ENCODE assay signal across 23 cellular contexts in the genomic region with DNA sequence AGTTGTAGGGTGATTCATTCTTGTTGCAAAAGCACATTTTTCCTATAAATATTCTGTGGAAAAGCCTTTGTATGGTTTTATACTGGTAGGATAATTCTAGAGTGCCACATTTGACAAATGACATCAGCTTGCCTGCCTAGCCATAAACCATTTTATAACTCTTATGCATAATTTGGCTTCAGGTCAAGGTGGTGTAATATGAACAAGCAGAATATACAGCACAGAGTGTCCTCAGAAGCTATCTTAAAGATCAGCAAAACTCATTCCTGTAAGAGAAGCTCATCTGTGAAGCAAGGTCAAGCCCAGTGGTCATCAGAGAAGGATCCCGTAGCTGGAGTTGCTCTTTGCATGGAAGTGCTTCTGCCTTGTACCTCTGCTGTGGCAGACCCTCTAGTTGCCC. TPM values are rescaled to one million over a fixed set of nuclear protein-coding genes. Genes with fewer than 3 reads are reported as not detected.
DNase-seq lines count a peak whose midpoint lies in the region; ATAC-seq and TF ChIP-seq lines count a peak whose summit lies in the region.
"Had no signal": no experiment of that assay in that cellular context is flagged by ENCODE, and none has a peak within 500 bp of the region (broad histone marks: within the 10 kb centered on the region; RNA-seq: fewer than 3 reads in every experiment).

No MANE protein-coding gene starts in this region.

- H2AFZ ChIP-seq in IMR-90 (replicated peaks; ENCODE audit: low read length, poor library complexity) = no peak overlapping the region

- no peak for TF ChIP-seq POLR2A in IMR-90 (IDR thresholded peaks at IDR 0.05; ENCODE audit: low read depth, low read length)

- H3K4ac ChIP-seq in IMR-90 (ENCODE audit: low read depth, low read length) = no peak overlapping the region

- H3K9me3 ChIP-seq in IMR-90 (ENCODE audit: control insufficient read depth, insufficient read depth, low read length) = no peaks in the 10 kb centered on the region
- H3K9me3 ChIP-seq in mucosa of rectum (ENCODE audit: control insufficient read depth in 2 of 2, low read length in 2 of 2) = no peaks in the 10 kb centered on the region
- H3K9me3 ChIP-seq in effector memory CD4-positive, alpha-beta T cell (ENCODE audit: control insufficient read depth, low read length) = no peaks in the 10 kb centered on the region
- H3K9me3 ChIP-seq: body of pancreas, heart right ventricle, testis had no signal

- no peak overlapping the region for H2BK120ac ChIP-seq in IMR-90 (ENCODE audit: low read depth, low read length)

- BruUV-seq in IMR-90 (replicated peaks; lab: Mats Ljungman, UMichigan) = no TSS peak

- no peaks in the 10 kb centered on the region for H3K79me1 ChIP-seq in IMR-90 (ENCODE audit: low read depth in 1 of 2, low read length in 2 of 2)

- dilution Hi-C loops in IMR-90 (cut with HindIII; ENCODE audit: low sequenced_read_pairs, unreplicated experiment) = no loop called here

- no peaks in the 10 kb centered on the region for H3K36me3 ChIP-seq in IMR-90 (ENCODE audit: control insufficient read depth, insufficient read depth, low read length)
- H3K36me3 ChIP-seq in mucosa of rectum (ENCODE audit: control insufficient read depth in 2 of 2, insufficient read depth in 2 of 2, low read length in 2 of 2) = no peaks in the 10 kb centered on the region
- no peaks in the 10 kb centered on the region for H3K36me3 ChIP-seq in effector memory CD4-positive, alpha-beta T cell (ENCODE audit: control insufficient read depth, insufficient read depth, low read length)
- H3K36me3 ChIP-seq: heart right ventricle had no signal

- H4K5ac ChIP-seq in IMR-90 (ENCODE audit: low read depth, low read length) = no peak overlapping the region

- H3K27ac ChIP-seq in IMR-90 (ENCODE audit: insufficient read depth, low read length) (no peak overlapping the region), mucosa of rectum (ENCODE audit: low read depth in 2 of 2, low read length in 2 of 2) (peak overlapping the region; percentile 44 to 65)
- no peak overlapping the region for H3K27ac ChIP-seq in effector memory CD4-positive, alpha-beta T cell (ENCODE audit: insufficient read depth, low read length, poor library complexity, severe bottlenecking)
- H3K27ac ChIP-seq: body of pancreas, heart right ventricle, testis had no signal

- no peak overlapping the region for H3K4me3 ChIP-seq in AG09309 (ENCODE audit: control insufficient read depth, low read depth, low read length)
- no peak overlapping the region for H3K4me3 ChIP-seq in IMR-90 (ENCODE audit: insufficient read depth, low read depth, low read length)
- no peak overlapping the region for H3K4me3 ChIP-seq in cardiac fibroblast (replicated peaks in 1 of 2; ENCODE audit: low read depth in 2 of 2, low read length in 2 of 2)
- no peak overlapping the region for H3K4me3 ChIP-seq in mucosa of rectum (ENCODE audit: low read length in 2 of 2)
- no peak overlapping the region for H3K4me3 ChIP-seq in effector memory CD4-positive, alpha-beta T cell (ENCODE audit: insufficient read depth, low read depth, low read length, poor library complexity, severe bottlenecking)
- H3K4me3 ChIP-seq: body of pancreas, heart right ventricle, testis had no signal

- H2BK20ac ChIP-seq in IMR-90 (ENCODE audit: low read depth, low read length) = no peak overlapping the region

- H3K9me1 ChIP-seq in IMR-90 (ENCODE audit: insufficient read depth, low read length) = no peaks in the 10 kb centered on the region

- H4K20me1 ChIP-seq in IMR-90 (ENCODE audit: insufficient read depth, low read length) = no peaks in the 10 kb centered on the region

- peak; percentile 48; the same call in 1 of the 2 replicates for ATAC-seq in IMR-90 (ENCODE audit: low read depth)
- ATAC-seq in sciatic nerve = no peak
- ATAC-seq: activated CD8-positive, alpha-beta T cell treated with anti-CD3 and anti-CD28 coated beads, Interleukin-2, amount 10 ng/mL, durations not matched to agents 7 days and 5 days; activated T-cell treated with anti-CD3 and anti-CD28 coated beads, Interleukin-2, amount 50 U/mL, for 4 hours; body of pancreas; HepG2; T-helper 17 cell had no signal

- no peak overlapping the region for H3K23ac ChIP-seq in IMR-90 (ENCODE audit: low read depth, low read length)

- in situ Hi-C loops in IMR-90 (cut with MboI; ENCODE audit: low sequenced_read_pairs) = loop anchor here (5.0 kb wide), 1 partner anchor 46 kb away; no protein-coding TSS in a partner anchor

- no peak overlapping the region for H3K14ac ChIP-seq in IMR-90 (replicated peaks; ENCODE audit: low read depth, low read length)

- H3K18ac ChIP-seq in IMR-90 (ENCODE audit: low read depth, low read length) = no peak overlapping the region

- H3K4me1 ChIP-seq in IMR-90 (ENCODE audit: control insufficient read depth, insufficient read depth, low read length) = peaks cover 2% of the 10 kb centered on the region; the same call in 1 of the 2 replicates
- peaks cover 6 to 16% of the 10 kb centered on the region in 2 donors for H3K4me1 ChIP-seq in mucosa of rectum (ENCODE audit: control insufficient read depth in 2 of 2, insufficient read depth in 2 of 2, low read length in 2 of 2)
- H3K4me1 ChIP-seq in effector memory CD4-positive, alpha-beta T cell (ENCODE audit: control insufficient read depth, insufficient read depth, low read length, poor library complexity, severe bottlenecking) = no peaks in the 10 kb centered on the region
- H3K4me1 ChIP-seq: testis had no signal

- no peak overlapping the region for H2AK5ac ChIP-seq in IMR-90 (ENCODE audit: low read depth, low read length)

- no CpG with 5 or more reads among the region's 1 CpG for WGBS in IMR-90 (ENCODE audit: extremely low coverage in 2 of 2, insufficient read length in 1 of 2), 2 experiments

- H4K8ac ChIP-seq in IMR-90 (ENCODE audit: low read depth in 2 of 2, low read length in 2 of 2) = no peak overlapping the region

- H2BK5ac ChIP-seq in IMR-90 (ENCODE audit: low read depth, low read length, poor library complexity, severe bottlenecking) = no peak overlapping the region

- no peak overlapping the region for H2AK9ac ChIP-seq in IMR-90 (replicated peaks; ENCODE audit: low read depth, low read length, poor library complexity)

- no peak overlapping the region for H3K4me2 ChIP-seq in IMR-90 (ENCODE audit: low read depth, low read length)

- no peak overlapping the region for H4K91ac ChIP-seq in IMR-90 (ENCODE audit: insufficient read depth, low read depth, low read length)

- TF ChIP-seq CTCF in AG09309 (IDR thresholded peaks at IDR 0.05; ENCODE audit: control insufficient read depth, insufficient read depth, low read depth, low read length, missing control alignments) = no peak
- TF ChIP-seq CTCF in IMR-90 (conservative IDR thresholded peaks at IDR 0.05; ENCODE audit: low read depth, low read length) = no peak
- no peak for TF ChIP-seq CTCF in cardiac fibroblast (IDR thresholded peaks at IDR 0.05; ENCODE audit: low read depth, low read length)

- no peak for TF ChIP-seq RAD21 in IMR-90 (IDR thresholded peaks at IDR 0.05; ENCODE audit: low read length)

- intact Hi-C loops in IMR-90 (cut with micrococcal nuclease) (no loop called here), sciatic nerve (cut with DNase I) (no loop called here)

- CTCF ChIA-PET in IMR-90 (lab: Yijun Ruan, JAX) = interaction anchor here (0.5 to 0.6 kb wide), 2 partner anchors 21 to 52 kb away, joined by 3 to 4 read pairs; no protein-coding TSS in a partner anchor

- DNase-seq in AG09309 (ENCODE audit: low read depth) (peak; percentile 70), IMR-90 (peak; percentile 38), cardiac fibroblast (ENCODE audit: low read depth in 2 of 2) (peak; percentile 68 to 82), Kasumi-1 (lab: John Stamatoyannopoulos, UW) (no peak), kidney tubule cell (ENCODE audit: low spot score) (no peak), sciatic nerve (ENCODE audit: low spot score) (no peak)
- DNase-seq in effector memory CD4-positive, alpha-beta T cell = no peak
- DNase-seq: activated CD4-positive, CD25-positive, alpha-beta regulatory T cell; activated CD8-positive, alpha-beta T cell treated with anti-CD3 and anti-CD28 coated beads, Interleukin-2, amount 10 ng/mL, durations not matched to agents 7 days and 5 days; activated naive CD4-positive, alpha-beta T cell treated with anti-CD3 and anti-CD28 coated beads, Interleukin-2, amount 50 U/mL, for 16 hours; activated T-cell treated with anti-CD3 and anti-CD28 coated beads, Interleukin-2, amount 50 U/mL, for 4 hours; body of pancreas; CD4-positive, alpha-beta memory T cell; dermis blood vessel endothelial cell; heart right ventricle; NCI-H187 treated with DMSO at 0.1 percent for 48 hours; nephron progenitor cell; SHP77 treated with DMSO at 0.1 percent for 48 hours; stimulated activated CD4-positive, alpha-beta T cell treated with anti-CD3 and anti-CD28 coated beads, Interleukin-12 subunit alpha, Interleukin-12 subunit beta, amount 100 ng/mL, for 4 hours; T-helper 17 cell; testis had no signal

- H3K56ac ChIP-seq in IMR-90 (ENCODE audit: extremely low read depth, insufficient read depth, low read length) = no peak overlapping the region

- no peak overlapping the region for H2BK15ac ChIP-seq in IMR-90 (ENCODE audit: low read depth, low read length)

- POLR2A ChIA-PET in IMR-90 (lab: Charles Lee; ENCODE audit: unreplicated experiment) = no interaction called here

- H3K9ac ChIP-seq in IMR-90 (ENCODE audit: low read depth, low read length) = no peak overlapping the region
- peak overlapping the region in 1 of 2 donors; percentile 26 for H3K9ac ChIP-seq in mucosa of rectum (ENCODE audit: low read depth in 1 of 2, low read length in 2 of 2)

- H3K27me3 ChIP-seq in IMR-90 (ENCODE audit: control insufficient read depth, insufficient read depth, low read length) (peaks cover 3% of the 10 kb centered on the region), mucosa of rectum (ENCODE audit: control insufficient read depth in 2 of 2, insufficient read depth in 2 of 2, low read length in 2 of 2) (no peaks in the 10 kb centered on the region)
- no peaks in the 10 kb centered on the region for H3K27me3 ChIP-seq in effector memory CD4-positive, alpha-beta T cell (replicated peaks; ENCODE audit: control insufficient read depth, insufficient read depth, low read length, poor library complexity, severe bottlenecking)
- H3K27me3 ChIP-seq: body of pancreas, heart right ventricle, testis had no signal

TF ChIP-seq in IMR-90, 13 proteins besides CTCF, POLR2A, EP300 and RAD21 (continues in another document):
- TF ChIP-seq MAZ (IDR thresholded peaks at IDR 0.05; ENCODE audit: borderline replicate concordance, low read depth, low read length) (no peak), NFE2L2 (IDR thresholded peaks at IDR 0.05; ENCODE audit: low read depth, low read length) (no peak), BHLHE40 (IDR thresholded peaks at IDR 0.05; ENCODE audit: low read depth, low read length) (no peak), SMC3 (IDR thresholded peaks at IDR 0.05; ENCODE audit: low read depth, low read length) (no peak), CEBPB (IDR thresholded peaks at IDR 0.05; ENCODE audit: low read depth, low read length) (no peak), CHD1 (IDR thresholded peaks at IDR 0.05; ENCODE audit: low read depth, low read length) (no peak)

RNA-seq across cellular contexts. Expression of a gene that starts 24.0 kb away (rescaled TPM):
- 9.9 and 15.8 TPM in 2 replicates for total RNA-seq in IMR-90 (2012; rRNA removed)
- 5.9 and 6.4 TPM in 2 replicates for polyA plus RNA-seq in IMR-90 (2012; rRNA removed)
- polyA plus RNA-seq in IMR-90 (2012; cell fraction: cytosol; rRNA removed) = 0.59 and 0.69 TPM in 2 replicates
- polyA plus RNA-seq in IMR-90 (2012; cell fraction: nucleus; rRNA removed; ENCODE audit: low replicate concordance) = 0.55 and 3.0 TPM in 2 replicates
- 81.0 TPM for total RNA-seq in sciatic nerve
- total RNA-seq: HepG2 had no signal
- polyA plus RNA-seq: HepG2 had no signal

Comparison
In these comparisons a context has a peak if more than half of its experiments do, and no peak if none do; other contexts are left out.
1. DNase-seq: peak in AG09309 (single experiment), IMR-90 (single experiment) and cardiac fibroblast (2 of 2); none in Kasumi-1 (0 of 2), kidney tubule cell (single experiment), sciatic nerve (single experiment) and effector memory CD4-positive, alpha-beta T cell (0 of 3).
2. H3K27ac ChIP-seq: peak in mucosa of rectum (2 of 2); none in IMR-90 (single experiment) and effector memory CD4-positive, alpha-beta T cell (single experiment).